ENCODE assay signal across 18 cellular contexts in genomic region chr20:15814360-15814759, GRCh38.
"Had no signal": no experiment of that assay in that cellular context is flagged by ENCODE, and none has a peak within 500 bp of the region (broad histone marks: within the 10 kb centered on the region; RNA-seq: fewer than 3 reads in every experiment).

No MANE protein-coding gene starts in this region.

- H3K9me3 ChIP-seq: colonic mucosa, esophagus squamous epithelium, gastroesophageal sphincter, prostate gland, stomach had no signal

- H3K27me3 ChIP-seq: colonic mucosa, esophagus squamous epithelium, gastroesophageal sphincter, stomach had no signal

- FAIRE-seq: keratinocyte, urothelium cell line had no signal

- DNase-seq: colonic mucosa; dermis blood vessel endothelial cell; esophagus squamous epithelium; glutamatergic neuron; left cardiac atrium; left ventricle myocardium superior; mesendoderm; naive thymus-derived CD8-positive, alpha-beta T cell; retina; stimulated activated CD4-positive, alpha-beta T cell treated with anti-CD3 and anti-CD28 coated beads, Interleukin-12 subunit alpha, Interleukin-12 subunit beta, amount 100 ng/mL, for 4 hours; stimulated activated naive CD4-positive, alpha-beta T cell; stomach; substantia nigra had no signal

- H3K36me3 ChIP-seq: colonic mucosa, esophagus squamous epithelium, gastroesophageal sphincter, prostate gland, stomach had no signal

- H3K4me1 ChIP-seq: colonic mucosa, esophagus squamous epithelium, gastroesophageal sphincter, prostate gland had no signal

- ATAC-seq: gastroesophageal sphincter; left ventricle myocardium superior; naive thymus-derived CD8-positive, alpha-beta T cell; sciatic nerve had no signal

- H3K4me3 ChIP-seq: colonic mucosa, esophagus squamous epithelium, gastroesophageal sphincter, prostate gland, stomach had no signal

- H3K27ac ChIP-seq: colonic mucosa, esophagus squamous epithelium, gastroesophageal sphincter, prostate gland, stomach had no signal
